8 cellular contexts compared by ENCODE assay signal in the genomic region with DNA sequence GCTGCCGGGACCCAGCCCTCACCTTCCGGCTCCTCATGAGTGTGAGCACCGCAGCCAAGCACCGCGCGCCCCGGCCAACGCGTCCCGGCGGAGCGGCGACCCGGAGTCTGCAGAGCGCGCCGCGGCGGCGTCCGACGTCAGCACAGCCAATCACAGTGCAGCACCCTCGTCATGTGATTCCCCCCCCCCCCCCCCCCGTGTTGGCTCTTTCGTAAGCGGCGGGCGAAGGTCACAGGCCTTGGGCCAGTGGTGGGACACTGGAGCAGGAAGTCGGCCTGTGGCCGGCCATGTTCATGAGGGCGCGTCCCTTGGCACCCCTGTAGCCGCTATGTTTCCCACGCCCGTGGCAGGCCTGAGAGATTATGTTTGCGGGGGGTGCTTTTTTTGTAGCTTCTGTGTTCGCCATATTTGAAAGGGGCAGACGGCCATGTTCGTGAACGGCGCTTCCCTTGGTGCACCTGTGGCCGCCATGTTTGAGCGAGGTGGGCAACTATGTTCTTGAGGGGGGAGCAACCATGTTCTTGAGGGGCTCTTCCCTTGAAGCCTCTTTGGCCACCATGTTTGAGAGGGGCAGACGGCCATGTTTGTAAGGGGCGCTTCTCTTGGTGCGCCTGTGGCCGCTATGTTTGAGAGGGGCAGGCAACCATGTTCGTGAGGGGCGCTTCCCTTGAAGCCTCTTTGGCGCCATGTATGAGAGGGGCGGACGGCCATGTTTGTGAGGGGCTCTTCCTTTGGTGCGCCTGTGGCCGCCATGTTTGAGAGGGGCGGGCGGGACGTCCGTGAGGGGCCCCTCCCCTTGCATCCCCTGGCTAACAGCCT. TPM values are rescaled to one million over a fixed set of nuclear protein-coding genes. Genes with fewer than 3 reads are reported as not detected.
A peak's percentile ranks its signal among the peaks of the same experiment; 100 is the strongest.
DNase-seq lines count a peak whose midpoint lies in the region; FAIRE-seq and TF ChIP-seq lines count a peak whose summit lies in the region.

A gene (minus strand): TSS at position 123 of the 819 bp plus-strand sequence. CDS start 86 bp downstream, at position 37.

- H3F3A ChIP-seq in Loucy (ENCODE audit: low read depth) (no peaks in the 10 kb centered on the region), neural cell (ENCODE audit: insufficient read depth, low read length, poor library complexity, severe bottlenecking) (no peaks in the 10 kb centered on the region)

- TF ChIP-seq EP300 in neural cell (conservative IDR thresholded peaks at IDR 0.05; ENCODE audit: poor library complexity, severe bottlenecking) (peak; percentile 48), stomach (IDR thresholded peaks at IDR 0.05) (no peak)

- FAIRE-seq in H54 (lab: Jason Lieb, UNC): peak; percentile 57

- H3K9ac ChIP-seq in Loucy (ENCODE audit: low read depth, low read length, poor library complexity, severe bottlenecking) (peak within 1 kb of the TSS; percentile 96), neural cell (ENCODE audit: low read length) (peak within 1 kb of the TSS; percentile 89)

- peaks cover 24% of the 10 kb centered on the region for H4K20me1 ChIP-seq in Loucy (ENCODE audit: insufficient read depth, low read length, poor library complexity, severe bottlenecking)
- no peaks in the 10 kb centered on the region for H4K20me1 ChIP-seq in neural cell (ENCODE audit: insufficient read depth)

- 0 to 1% (median 0%) methylated on average over 11 to 58 of the region's 58 CpGs for WGBS in stomach, 5 donors

- no peaks in the 10 kb centered on the region; the same call in 1 of the 2 replicates for H3K36me3 ChIP-seq in Loucy (ENCODE audit: insufficient read depth, low read length)
- H3K36me3 ChIP-seq in neural cell (ENCODE audit: insufficient read depth, low read length): no peaks in the 10 kb centered on the region
- peaks cover 0 to 8% (median 2%) of the 10 kb centered on the region in 4 donors for H3K36me3 ChIP-seq in stomach

- DNase-seq in EL: peak; percentile 98
- DNase-seq in H54 (ENCODE audit: insufficient read length, low spot score): peak; percentile 71
- DNase-seq in SIG-M5 treated with dmso at 0.1 percent for 504 hours (lab: John Stamatoyannopoulos, UW; ENCODE audit: unreplicated experiment): peak; percentile 94
- peak; percentile 94 for DNase-seq in activated gamma-delta T cell treated with Interleukin-2 at 50 U/mL for 16 hours
- DNase-seq in fibroblast of villous mesenchyme (ENCODE audit: low read depth): peak; percentile 99
- DNase-seq in stomach: peak; percentile 95

- no peak for TF ChIP-seq CTCF in Loucy (conservative IDR thresholded peaks at IDR 0.05; ENCODE audit: low read length)
- no peak for TF ChIP-seq CTCF in fibroblast of villous mesenchyme (IDR thresholded peaks at IDR 0.05; ENCODE audit: insufficient read depth, low read depth, low read length)
- TF ChIP-seq CTCF in neural cell (IDR thresholded peaks at IDR 0.05; ENCODE audit: poor library complexity, severe bottlenecking): peak; percentile 61
- no peak for TF ChIP-seq CTCF in stomach (IDR thresholded peaks at IDR 0.05)

- H3K79me2 ChIP-seq in Loucy (ENCODE audit: insufficient read depth, low read length): peaks cover 46% of the 10 kb centered on the region
- peaks cover 42% of the 10 kb centered on the region for H3K79me2 ChIP-seq in neural cell (replicated peaks; ENCODE audit: insufficient read depth, low read length)

- H3K27ac ChIP-seq in neural cell (ENCODE audit: low read length) (peak within 1 kb of the TSS; percentile 93), stomach (peak within 1 kb of the TSS; percentile 93 to 97 (median 96))

- H3K9me2 ChIP-seq in Loucy (replicated peaks; ENCODE audit: low read depth, low read length) (no peaks in the 10 kb centered on the region), neural cell (ENCODE audit: insufficient read depth, low read length) (no peaks in the 10 kb centered on the region)

- H3K9me3 ChIP-seq in Loucy (ENCODE audit: insufficient read depth, low read depth, low read length) (no peaks in the 10 kb centered on the region), neural cell (ENCODE audit: low read length) (no peaks in the 10 kb centered on the region), stomach (peaks cover 0 to 14% (median 7%) of the 10 kb centered on the region in 4 donors)

- intact Hi-C loops in stomach (cut with DNase I; ENCODE audit: low total_unique reads): no loop called here

- H3K4me2 ChIP-seq in Loucy (ENCODE audit: low read depth, low read length, poor library complexity, severe bottlenecking) (peak within 1 kb of the TSS; percentile 91), neural cell (ENCODE audit: low read length) (peak within 1 kb of the TSS; percentile 60)

- TF ChIP-seq POLR2A in H54 (IDR thresholded peaks at IDR 0.05; ENCODE audit: low read depth, low read length) (peak; percentile 53), stomach (IDR thresholded peaks at IDR 0.05) (no peak)

- peak within 1 kb of the TSS; percentile 95 for H2AFZ ChIP-seq in Loucy (ENCODE audit: low read length)
- H2AFZ ChIP-seq in neural cell (ENCODE audit: low read depth, low read length): peak within 1 kb of the TSS; percentile 97

- H3K4me1 ChIP-seq in Loucy (ENCODE audit: insufficient read depth, low read length, poor library complexity, severe bottlenecking) (peaks cover 53% of the 10 kb centered on the region), stomach (peaks cover 9 to 45% (median 23%) of the 10 kb centered on the region in 4 donors)

- TF ChIP-seq RAD21 in neural cell (conservative IDR thresholded peaks at IDR 0.05): no peak

- peak within 1 kb of the TSS; percentile 92 for H3K4me3 ChIP-seq in Loucy (ENCODE audit: low read length, poor library complexity, severe bottlenecking)
- H3K4me3 ChIP-seq in fibroblast of villous mesenchyme (ENCODE audit: low read depth, low read length): peak within 1 kb of the TSS; percentile 96
- peak within 1 kb of the TSS; percentile 93 for H3K4me3 ChIP-seq in neural cell (ENCODE audit: low read length)
- peak within 1 kb of the TSS; percentile 80 to 99 (median 94) for H3K4me3 ChIP-seq in stomach

- H3K27me3 ChIP-seq in Loucy (ENCODE audit: insufficient read depth, low read length, poor library complexity, severe bottlenecking): no peaks in the 10 kb centered on the region
- no peaks in the 10 kb centered on the region for H3K27me3 ChIP-seq in neural cell (ENCODE audit: insufficient read depth, low read depth, low read length)
- H3K27me3 ChIP-seq in stomach: no peaks in the 10 kb centered on the region

TF ChIP-seq in neural cell, 6 proteins besides CTCF, POLR2A, EP300 and RAD21:
- TF ChIP-seq, protein P1, sequence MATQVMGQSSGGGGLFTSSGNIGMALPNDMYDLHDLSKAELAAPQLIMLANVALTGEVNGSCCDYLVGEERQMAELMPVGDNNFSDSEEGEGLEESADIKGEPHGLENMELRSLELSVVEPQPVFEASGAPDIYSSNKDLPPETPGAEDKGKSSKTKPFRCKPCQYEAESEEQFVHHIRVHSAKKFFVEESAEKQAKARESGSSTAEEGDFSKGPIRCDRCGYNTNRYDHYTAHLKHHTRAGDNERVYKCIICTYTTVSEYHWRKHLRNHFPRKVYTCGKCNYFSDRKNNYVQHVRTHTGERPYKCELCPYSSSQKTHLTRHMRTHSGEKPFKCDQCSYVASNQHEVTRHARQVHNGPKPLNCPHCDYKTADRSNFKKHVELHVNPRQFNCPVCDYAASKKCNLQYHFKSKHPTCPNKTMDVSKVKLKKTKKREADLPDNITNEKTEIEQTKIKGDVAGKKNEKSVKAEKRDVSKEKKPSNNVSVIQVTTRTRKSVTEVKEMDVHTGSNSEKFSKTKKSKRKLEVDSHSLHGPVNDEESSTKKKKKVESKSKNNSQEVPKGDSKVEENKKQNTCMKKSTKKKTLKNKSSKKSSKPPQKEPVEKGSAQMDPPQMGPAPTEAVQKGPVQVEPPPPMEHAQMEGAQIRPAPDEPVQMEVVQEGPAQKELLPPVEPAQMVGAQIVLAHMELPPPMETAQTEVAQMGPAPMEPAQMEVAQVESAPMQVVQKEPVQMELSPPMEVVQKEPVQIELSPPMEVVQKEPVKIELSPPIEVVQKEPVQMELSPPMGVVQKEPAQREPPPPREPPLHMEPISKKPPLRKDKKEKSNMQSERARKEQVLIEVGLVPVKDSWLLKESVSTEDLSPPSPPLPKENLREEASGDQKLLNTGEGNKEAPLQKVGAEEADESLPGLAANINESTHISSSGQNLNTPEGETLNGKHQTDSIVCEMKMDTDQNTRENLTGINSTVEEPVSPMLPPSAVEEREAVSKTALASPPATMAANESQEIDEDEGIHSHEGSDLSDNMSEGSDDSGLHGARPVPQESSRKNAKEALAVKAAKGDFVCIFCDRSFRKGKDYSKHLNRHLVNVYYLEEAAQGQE (IDR thresholded peaks at IDR 0.05; ENCODE audit: borderline replicate concordance): no peak
- TF ChIP-seq TAF1 (IDR thresholded peaks at IDR 0.05; ENCODE audit: low read depth) (peak; percentile 55), EZH2 (IDR thresholded peaks at IDR 0.05; ENCODE audit: borderline replicate concordance, insufficient read depth, low read length, poor library complexity, severe bottlenecking) (no peak), POLR2AphosphoS5 (IDR thresholded peaks at IDR 0.05) (peak; percentile 88), MXI1 (conservative IDR thresholded peaks at IDR 0.05; ENCODE audit: poor library complexity, severe bottlenecking) (peak; percentile 64), SMC3 (conservative IDR thresholded peaks at IDR 0.05; ENCODE audit: poor library complexity) (no peak)

RNA-seq across cellular contexts. Expression of the gene that starts here (rescaled TPM):
- 25.4 and 31.1 TPM in 2 replicates for total RNA-seq in fibroblast of villous mesenchyme
- 24.3 and 28.2 TPM in 2 replicates for polyA plus RNA-seq in neural cell
- 24.1 and 24.8 TPM in 2 replicates for polyA minus RNA-seq in neural cell
- 100 to 1,000 TPM in 1 of 5 donors, 10 to 100 TPM in 4; 17.3 to 124 (median 28.7) TPM for total RNA-seq in stomach
- polyA plus RNA-seq in stomach: 10 to 100 TPM; 13.1 to 18.6 (median 13.5) TPM

Comparison
In these comparisons a context has a peak if more than half of its experiments do, and no peak if none do; other contexts are left out.
1. Peak in every context shown above with its lines: DNase-seq, H3K4me3 ChIP-seq and H3K27ac ChIP-seq.